Comparison of ENCODE assay signal across 23 cellular contexts in the genomic region with DNA sequence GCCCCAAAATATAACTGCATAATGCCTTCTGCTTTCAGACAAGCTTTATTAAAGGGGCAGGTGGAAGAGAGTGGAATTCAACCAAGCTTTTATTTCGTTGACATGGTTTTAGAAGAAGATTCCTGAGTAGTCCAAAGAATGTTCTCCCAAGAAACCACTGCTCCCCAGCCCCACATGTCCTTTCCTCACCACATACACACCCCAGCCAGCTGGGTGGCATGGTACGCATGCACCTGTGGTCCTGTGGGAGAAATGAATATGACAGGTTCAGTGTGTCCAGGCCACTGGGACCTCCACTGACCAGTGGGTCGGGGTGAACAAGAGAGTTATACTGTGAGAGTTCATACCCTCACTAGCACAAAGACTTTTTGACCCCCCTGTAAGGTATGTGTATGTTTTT. TPM values are rescaled to one million over a fixed set of nuclear protein-coding genes. Genes with fewer than 3 reads are reported as not detected.
A peak's percentile ranks its signal among the peaks of the same experiment; 100 is the strongest.
DNase-seq lines count a peak whose midpoint lies in the region; ATAC-seq and TF ChIP-seq lines count a peak whose summit lies in the region.
"Had no signal": no experiment of that assay in that cellular context is flagged by ENCODE, and none has a peak within 500 bp of the region (broad histone marks: within the 10 kb centered on the region; RNA-seq: fewer than 3 reads in every experiment).

No MANE protein-coding gene starts in this region.

- no peaks in the 10 kb centered on the region for H3K9me3 ChIP-seq in cardiac muscle cell (ENCODE audit: low read depth)
- H3K9me3 ChIP-seq in endodermal cell (ENCODE audit: control insufficient read depth, low read length): no peaks in the 10 kb centered on the region
- H3K9me3 ChIP-seq in neural cell (ENCODE audit: low read length): no peaks in the 10 kb centered on the region
- H3K9me3 ChIP-seq: BE2C, Caco-2 had no signal

- TF ChIP-seq RAD21 in neural cell (conservative IDR thresholded peaks at IDR 0.05): no peak

- no peaks in the 10 kb centered on the region for H3F3A ChIP-seq in neural cell (ENCODE audit: insufficient read depth, low read length, poor library complexity, severe bottlenecking)

- no peak overlapping the region for H3K4me3 ChIP-seq in cardiac muscle cell
- H3K4me3 ChIP-seq in endodermal cell (ENCODE audit: low read length): no peak overlapping the region
- H3K4me3 ChIP-seq in neural cell (ENCODE audit: low read length): no peak overlapping the region
- H3K4me3 ChIP-seq in dorsolateral prefrontal cortex: no peak overlapping the region

- H3K9me2 ChIP-seq in neural cell (ENCODE audit: insufficient read depth, low read length): no peaks in the 10 kb centered on the region

- H4K20me1 ChIP-seq in neural cell (ENCODE audit: insufficient read depth): no peaks in the 10 kb centered on the region

- no peak overlapping the region for H3K9ac ChIP-seq in endodermal cell (ENCODE audit: extremely low read depth, low read length, poor library complexity, severe bottlenecking)
- no peak overlapping the region for H3K9ac ChIP-seq in neural cell (ENCODE audit: low read length)

- H3K4me1 ChIP-seq in cardiac muscle cell (ENCODE audit: low read depth) (peaks cover 52% of the 10 kb centered on the region), endodermal cell (ENCODE audit: control insufficient read depth, insufficient read depth, low read length) (peaks cover 17% of the 10 kb centered on the region)
- H3K4me1 ChIP-seq: Caco-2 had no signal

- TF ChIP-seq CTCF in cardiac muscle cell (IDR thresholded peaks at IDR 0.05; ENCODE audit: low read depth, low read length): no peak
- TF ChIP-seq CTCF in endodermal cell (conservative IDR thresholded peaks at IDR 0.05): no peak
- TF ChIP-seq CTCF in neural cell (IDR thresholded peaks at IDR 0.05; ENCODE audit: poor library complexity, severe bottlenecking): no peak
- no peak for TF ChIP-seq CTCF in dorsolateral prefrontal cortex (IDR thresholded peaks at IDR 0.05 in 54 of 56, conservative IDR thresholded peaks at IDR 0.05 in 2 of 56; ENCODE audit: low read depth in 1 of 56, partially characterized antibody in 56 of 56)

- no peaks in the 10 kb centered on the region for H3K27me3 Mint-ChIP-seq in endodermal cell (ENCODE audit: insufficient read depth)
- H3K27me3 Mint-ChIP-seq: CD4-positive, alpha-beta T cell had no signal

- intact Hi-C loops in left ventricle myocardium superior (cut with micrococcal nuclease): no loop called here
- intact Hi-C loops in dorsolateral prefrontal cortex (cut with DNase I): no loop called here

- peak overlapping the region; percentile 92 for H3K27ac ChIP-seq in cardiac muscle cell
- no peak overlapping the region for H3K27ac ChIP-seq in endodermal cell (ENCODE audit: low read depth, low read length)
- H3K27ac ChIP-seq in neural cell (ENCODE audit: low read length): peak overlapping the region; percentile 17
- H3K27ac ChIP-seq in dorsolateral prefrontal cortex: peak overlapping the region in 6 of 59 donors; percentile 21 to 66 (median 49)

- H3K36me3 ChIP-seq in cardiac muscle cell (peaks cover 32% of the 10 kb centered on the region), endodermal cell (ENCODE audit: control insufficient read depth, insufficient read depth, low read length) (peaks cover 87% of the 10 kb centered on the region), neural cell (ENCODE audit: insufficient read depth, low read length) (no peaks in the 10 kb centered on the region)
- H3K36me3 ChIP-seq: BE2C had no signal

- ATAC-seq in left ventricle myocardium superior (no peak), HG03175 (IDR thresholded peaks at IDR 0.05; ENCODE audit: unreplicated experiment) (no peak)
- ATAC-seq: HepG2, PC-3 had no signal

- no peak overlapping the region for H2AFZ ChIP-seq in neural cell (ENCODE audit: low read depth, low read length)

- H3K27me3 ChIP-seq in cardiac muscle cell (no peaks in the 10 kb centered on the region), endodermal cell (ENCODE audit: control insufficient read depth, insufficient read depth, low read length, poor library complexity, severe bottlenecking) (no peaks in the 10 kb centered on the region), neural cell (ENCODE audit: insufficient read depth, low read depth, low read length) (no peaks in the 10 kb centered on the region), dorsolateral prefrontal cortex (no peaks in the 10 kb centered on the region)
- H3K27me3 ChIP-seq: BE2C had no signal

- H3K4me3 Mint-ChIP-seq in endodermal cell: no peak overlapping the region
- H3K4me3 Mint-ChIP-seq: CD4-positive, alpha-beta T cell; HFFc6 had no signal

- DNase-seq in cardiac muscle cell (ENCODE audit: low read depth in 1 of 2, low spot score in 1 of 2): no peak
- DNase-seq in left ventricle myocardium superior: no peak
- DNase-seq in endodermal cell: peak; percentile 12
- no peak for DNase-seq in dorsolateral prefrontal cortex
- no peak for DNase-seq in NOMO-1 (lab: John Stamatoyannopoulos, UW; ENCODE audit: unreplicated experiment in 2 of 2)
- DNase-seq: Caco-2; CD4-positive, alpha-beta T cell; DMS153; GDM1; H7; KBM-7; NCI-H1105 treated with DMSO at 0.1 percent for 48 hours; NCI-H1694 treated with DMSO at 0.1 percent for 48 hours; NCI-H510A treated with DMSO at 0.1 percent for 48 hours; NCI-H774; PC-3; RPMI8226; SHP77 treated with DMSO at 0.1 percent for 48 hours had no signal

- H3K4me1 Mint-ChIP-seq in endodermal cell: peaks cover 31% of the 10 kb centered on the region

- no peak overlapping the region for H3K4me2 ChIP-seq in neural cell (ENCODE audit: low read length)

- WGBS in endodermal cell (ENCODE audit: insufficient coverage in 1 of 2, insufficient read length in 1 of 2), 2 experiments: 100% methylated on average over 1 to 3 of the region's 3 CpGs

- no peak overlapping the region for H3K27ac Mint-ChIP-seq in endodermal cell
- H3K27ac Mint-ChIP-seq: CD4-positive, alpha-beta T cell had no signal

- H3K79me2 ChIP-seq in neural cell (replicated peaks; ENCODE audit: insufficient read depth, low read length): no peaks in the 10 kb centered on the region

- TF ChIP-seq EP300 in neural cell (conservative IDR thresholded peaks at IDR 0.05; ENCODE audit: poor library complexity, severe bottlenecking): no peak

- peaks cover 64% of the 10 kb centered on the region for H3K36me3 Mint-ChIP-seq in endodermal cell (ENCODE audit: low read depth)

- no peaks in the 10 kb centered on the region for H3K9me3 Mint-ChIP-seq in endodermal cell
- H3K9me3 Mint-ChIP-seq: CD4-positive, alpha-beta T cell; HFFc6 had no signal

TF ChIP-seq in neural cell, 6 proteins besides CTCF, POLR2A, EP300 and RAD21:
- TF ChIP-seq POLR2AphosphoS5 (IDR thresholded peaks at IDR 0.05) (no peak), TAF1 (IDR thresholded peaks at IDR 0.05; ENCODE audit: low read depth) (no peak), SMC3 (conservative IDR thresholded peaks at IDR 0.05; ENCODE audit: poor library complexity) (no peak), MXI1 (conservative IDR thresholded peaks at IDR 0.05; ENCODE audit: poor library complexity, severe bottlenecking) (no peak), EZH2 (IDR thresholded peaks at IDR 0.05; ENCODE audit: borderline replicate concordance, insufficient read depth, low read length, poor library complexity, severe bottlenecking) (no peak)
- TF ChIP-seq, protein P1, sequence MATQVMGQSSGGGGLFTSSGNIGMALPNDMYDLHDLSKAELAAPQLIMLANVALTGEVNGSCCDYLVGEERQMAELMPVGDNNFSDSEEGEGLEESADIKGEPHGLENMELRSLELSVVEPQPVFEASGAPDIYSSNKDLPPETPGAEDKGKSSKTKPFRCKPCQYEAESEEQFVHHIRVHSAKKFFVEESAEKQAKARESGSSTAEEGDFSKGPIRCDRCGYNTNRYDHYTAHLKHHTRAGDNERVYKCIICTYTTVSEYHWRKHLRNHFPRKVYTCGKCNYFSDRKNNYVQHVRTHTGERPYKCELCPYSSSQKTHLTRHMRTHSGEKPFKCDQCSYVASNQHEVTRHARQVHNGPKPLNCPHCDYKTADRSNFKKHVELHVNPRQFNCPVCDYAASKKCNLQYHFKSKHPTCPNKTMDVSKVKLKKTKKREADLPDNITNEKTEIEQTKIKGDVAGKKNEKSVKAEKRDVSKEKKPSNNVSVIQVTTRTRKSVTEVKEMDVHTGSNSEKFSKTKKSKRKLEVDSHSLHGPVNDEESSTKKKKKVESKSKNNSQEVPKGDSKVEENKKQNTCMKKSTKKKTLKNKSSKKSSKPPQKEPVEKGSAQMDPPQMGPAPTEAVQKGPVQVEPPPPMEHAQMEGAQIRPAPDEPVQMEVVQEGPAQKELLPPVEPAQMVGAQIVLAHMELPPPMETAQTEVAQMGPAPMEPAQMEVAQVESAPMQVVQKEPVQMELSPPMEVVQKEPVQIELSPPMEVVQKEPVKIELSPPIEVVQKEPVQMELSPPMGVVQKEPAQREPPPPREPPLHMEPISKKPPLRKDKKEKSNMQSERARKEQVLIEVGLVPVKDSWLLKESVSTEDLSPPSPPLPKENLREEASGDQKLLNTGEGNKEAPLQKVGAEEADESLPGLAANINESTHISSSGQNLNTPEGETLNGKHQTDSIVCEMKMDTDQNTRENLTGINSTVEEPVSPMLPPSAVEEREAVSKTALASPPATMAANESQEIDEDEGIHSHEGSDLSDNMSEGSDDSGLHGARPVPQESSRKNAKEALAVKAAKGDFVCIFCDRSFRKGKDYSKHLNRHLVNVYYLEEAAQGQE (IDR thresholded peaks at IDR 0.05; ENCODE audit: borderline replicate concordance): no peak

RNA-seq across cellular contexts. Expression of a gene that starts 30.2 kb away (rescaled TPM):
- 60.7 and 69.8 TPM in 2 replicates for total RNA-seq in cardiac muscle cell
- polyA plus RNA-seq in cardiac muscle cell: 70.5 and 72.6 TPM in 2 replicates
- total RNA-seq in left ventricle myocardium superior: 2.0 TPM
- 10 to 100 TPM; 98.1 to 99.4 TPM for total RNA-seq in endodermal cell
- polyA plus RNA-seq in endodermal cell (2013, experiment 1 of 2): 62.4 TPM
- polyA plus RNA-seq in endodermal cell (2013, experiment 2 of 2): 60.7 TPM
- polyA plus RNA-seq in neural cell: 11.2 and 12.8 TPM in 2 replicates
- 22.6 and 24.7 TPM in 2 replicates for polyA minus RNA-seq in neural cell
- 1 to 10 TPM; 2.4 to 9.2 (median 5.6) TPM for total RNA-seq in dorsolateral prefrontal cortex

RNA-seq across cellular contexts. Expression of a gene that starts 44.4 kb away (rescaled TPM):
- total RNA-seq in cardiac muscle cell (193 and 319 TPM in 2 replicates), left ventricle myocardium superior (55.3 TPM), endodermal cell (10 to 100 TPM; 53.4 to 67.3 TPM), dorsolateral prefrontal cortex (10 to 100 TPM; 41.9 to 96.5 (median 63.3) TPM)
- polyA plus RNA-seq in cardiac muscle cell (100 and 125 TPM in 2 replicates), neural cell (88.3 and 91.5 TPM in 2 replicates)
- 67.7 TPM for polyA plus RNA-seq in endodermal cell (2013, experiment 1 of 2)
- 60.9 TPM for polyA plus RNA-seq in endodermal cell (2013, experiment 2 of 2)
- 58.2 and 84.4 TPM in 2 replicates for polyA minus RNA-seq in neural cell
